In the genomic region with DNA sequence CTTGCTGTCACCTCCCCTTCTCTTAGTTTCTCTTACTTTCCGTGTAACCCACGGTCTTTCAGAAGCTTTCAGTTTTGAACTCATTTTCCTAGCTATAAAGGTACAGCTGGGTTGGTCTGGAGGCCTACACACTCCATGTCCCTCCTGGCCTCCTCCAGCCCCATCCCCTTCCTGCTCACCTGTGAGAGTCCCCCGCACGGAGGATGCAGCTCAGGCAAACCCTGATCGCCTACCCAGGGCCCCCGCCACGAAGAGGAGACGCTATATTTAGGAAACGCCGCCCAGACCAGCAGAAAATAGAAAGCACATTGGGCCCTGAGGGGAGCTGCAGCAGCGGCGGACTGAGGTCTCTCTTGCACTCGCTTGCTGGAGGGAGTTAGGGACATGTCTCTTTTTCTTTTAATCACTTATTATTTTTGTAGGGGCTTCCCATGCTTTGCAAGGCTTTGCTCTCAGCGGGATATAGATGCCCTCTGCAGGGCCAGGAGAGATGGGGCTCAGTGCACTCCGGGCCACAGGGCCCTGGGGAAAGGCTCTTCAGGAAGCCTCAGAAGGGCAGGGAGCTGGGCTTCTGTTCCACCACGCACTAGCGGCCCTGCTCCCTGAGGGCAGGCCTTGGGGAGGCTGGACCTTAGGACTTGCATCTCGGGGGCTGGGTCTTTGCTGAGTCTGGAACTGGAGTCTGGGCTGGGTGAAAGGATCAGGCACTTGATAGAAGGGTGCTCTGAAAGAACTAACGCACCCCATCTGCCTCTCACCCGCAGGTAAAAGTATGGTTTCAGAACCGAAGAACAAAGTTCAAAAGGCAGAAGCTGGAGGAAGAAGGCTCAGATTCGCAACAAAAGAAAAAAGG, we compare ENCODE assay signal across 15 cellular contexts. TPM values are rescaled to one million over a fixed set of nuclear protein-coding genes. Genes with fewer than 3 reads are reported as not detected.
DNase-seq lines count a peak whose midpoint lies in the region; ATAC-seq and TF ChIP-seq lines count a peak whose summit lies in the region.
"Had no signal": no experiment of that assay in that cellular context is flagged by ENCODE, and none has a peak within 500 bp of the region (broad histone marks: within the 10 kb centered on the region; RNA-seq: fewer than 3 reads in every experiment).

No MANE protein-coding gene starts in this region.

- intact Hi-C loops in left cardiac atrium (cut with DNase I), result no loop called here

- ATAC-seq in left cardiac atrium, result no peak

- H3K27ac Mint-ChIP-seq in HFFc6, result no peak overlapping the region
- no peak overlapping the region for H3K27ac Mint-ChIP-seq in endothelial cell (ENCODE audit: unreplicated experiment)
- peak overlapping the region; percentile 16 for H3K27ac Mint-ChIP-seq in osteocyte (ENCODE audit: unreplicated experiment)
- H3K27ac Mint-ChIP-seq: activated naive CD4-positive, alpha-beta T cell treated with anti-CD3 and anti-CD28 coated beads, Interleukin-2, amount 50 U/mL, for 24 hours; dendritic cell treated with granulocyte-macrophage colony-stimulating factor and Interleukin-4, amounts not matched to agents 40 ng/mL and 50 ng/mL, for 4 days had no signal

- TF ChIP-seq CTCF in AG04449 (IDR thresholded peaks at IDR 0.05; ENCODE audit: insufficient read depth, low read length, missing control alignments) (no peak), HFFc6 (IDR thresholded peaks at IDR 0.05) (no peak), endothelial cell (IDR thresholded peaks at IDR 0.05; ENCODE audit: unreplicated experiment) (no peak), osteocyte (IDR thresholded peaks at IDR 0.05) (no peak)

- H3K4me3 Mint-ChIP-seq in HFFc6 (peak overlapping the region; percentile 29), endothelial cell (ENCODE audit: unreplicated experiment) (peak overlapping the region; percentile 0), osteocyte (ENCODE audit: unreplicated experiment) (peak overlapping the region; percentile 53)
- H3K4me3 Mint-ChIP-seq: activated naive CD4-positive, alpha-beta T cell treated with anti-CD3 and anti-CD28 coated beads, Interleukin-2, amount 50 U/mL, for 24 hours; dendritic cell treated with granulocyte-macrophage colony-stimulating factor and Interleukin-4, amounts not matched to agents 40 ng/mL and 50 ng/mL, for 4 days had no signal

- H3K4me1 Mint-ChIP-seq in HFFc6 (ENCODE audit: low read depth) (peaks cover 7% of the 10 kb centered on the region; the same call in 1 of the 2 replicates), endothelial cell (ENCODE audit: unreplicated experiment) (peaks cover 29% of the 10 kb centered on the region), osteocyte (ENCODE audit: unreplicated experiment) (peaks cover 29% of the 10 kb centered on the region)

- no peaks in the 10 kb centered on the region for H3K9me3 Mint-ChIP-seq in HFFc6
- no peaks in the 10 kb centered on the region for H3K9me3 Mint-ChIP-seq in endothelial cell (ENCODE audit: unreplicated experiment)
- H3K9me3 Mint-ChIP-seq in osteocyte (ENCODE audit: unreplicated experiment), result no peaks in the 10 kb centered on the region
- H3K9me3 Mint-ChIP-seq: activated naive CD4-positive, alpha-beta T cell treated with anti-CD3 and anti-CD28 coated beads, Interleukin-2, amount 50 U/mL, for 24 hours; dendritic cell treated with granulocyte-macrophage colony-stimulating factor and Interleukin-4, amounts not matched to agents 40 ng/mL and 50 ng/mL, for 4 days had no signal

- H3K36me3 Mint-ChIP-seq in HFFc6 (ENCODE audit: low read depth) (no peaks in the 10 kb centered on the region), endothelial cell (ENCODE audit: low read depth, unreplicated experiment) (peaks cover under 1% of the 10 kb centered on the region), osteocyte (ENCODE audit: unreplicated experiment) (peaks cover 2% of the 10 kb centered on the region)
- H3K36me3 Mint-ChIP-seq: activated naive CD4-positive, alpha-beta T cell treated with anti-CD3 and anti-CD28 coated beads, Interleukin-2, amount 50 U/mL, for 24 hours had no signal

- CTCF ChIA-PET in AG04449 (lab: Yijun Ruan, JAX), result interaction anchor here (1.0 to 2.6 kb wide), 2 partner anchors 11 to 12 kb away, joined by 3 to 12 read pairs; no protein-coding TSS in a partner anchor

- POLR2A ChIA-PET in AG04449 (lab: Yijun Ruan, JAX), result interaction anchor here (1.1 to 2.5 kb wide), 3 partner anchors 61 to 105 kb away, joined by 4 to 7 read pairs (median 4); no protein-coding TSS in a partner anchor

- H3K27me3 Mint-ChIP-seq in HFFc6 (ENCODE audit: insufficient read depth) (peaks cover 69% of the 10 kb centered on the region), endothelial cell (ENCODE audit: unreplicated experiment) (peaks cover 51% of the 10 kb centered on the region), osteocyte (ENCODE audit: unreplicated experiment) (peaks cover 83% of the 10 kb centered on the region)

- H3K4me3 ChIP-seq in AG04449 (ENCODE audit: low read depth, low read length), result peak overlapping the region; percentile 94

- DNase-seq in AG04449 (ENCODE audit: low read depth, low spot score) (no peak), HFFc6 (no peak), endothelial cell (ENCODE audit: low spot score) (no peak), osteocyte (ENCODE audit: extremely low spot score, unreplicated experiment) (no peak), DMS153 treated with DMSO at 0.1 percent for 48 hours (lab: John Stamatoyannopoulos, UW; ENCODE audit: unreplicated experiment) (no peak), D341Med (ENCODE audit: low spot score) (no peak), left cardiac atrium (no peak), NAMALWA (ENCODE audit: low spot score) (no peak)
- DNase-seq: foreskin melanocyte, islet precursor cell, KBM-7, NCI-H748 treated with DMSO at 0.1 percent for 48 hours had no signal

RNA-seq across cellular contexts. Expression of a gene that starts 5.0 kb away (rescaled TPM):
- not detected for total RNA-seq in HFFc6 (2021; fragmentation: NEBNext Ultra II Directional; extraction: Animal tissue kit (Norgen Biotek cat#: 25700))
- not detected for total RNA-seq in endothelial cell (ENCODE audit: unreplicated experiment)
- 3.0 TPM in 2 replicates for total RNA-seq in osteocyte
- under 1 TPM; 0.26 to 0.56 TPM for total RNA-seq in left cardiac atrium
- total RNA-seq: myocyte had no signal

Comparison
In these comparisons a context has a peak if more than half of its experiments do, and no peak if none do; other contexts are left out.
1. H3K4me3 Mint-ChIP-seq: peak in every context shown above with its lines; median percentile 53 in osteocyte; 29 in HFFc6; 0 in endothelial cell.